ENCODE assay signal across 1 cellular context in genomic region chr14:22713631-22713950, GRCh38.
TF ChIP-seq lines count a peak whose summit lies in the region.

No MANE protein-coding gene starts in this region.

TF ChIP-seq in HCT116, 20 proteins besides CTCF, POLR2A, EP300 and RAD21 (continued from another document):
- TF ChIP-seq REST (IDR thresholded peaks at IDR 0.05; ENCODE audit: low read depth) (no peak), POLR2AphosphoS5 (IDR thresholded peaks at IDR 0.05; ENCODE audit: low read depth, low read length) (no peak)
